25 cellular contexts compared by ENCODE assay signal in the genomic region with DNA sequence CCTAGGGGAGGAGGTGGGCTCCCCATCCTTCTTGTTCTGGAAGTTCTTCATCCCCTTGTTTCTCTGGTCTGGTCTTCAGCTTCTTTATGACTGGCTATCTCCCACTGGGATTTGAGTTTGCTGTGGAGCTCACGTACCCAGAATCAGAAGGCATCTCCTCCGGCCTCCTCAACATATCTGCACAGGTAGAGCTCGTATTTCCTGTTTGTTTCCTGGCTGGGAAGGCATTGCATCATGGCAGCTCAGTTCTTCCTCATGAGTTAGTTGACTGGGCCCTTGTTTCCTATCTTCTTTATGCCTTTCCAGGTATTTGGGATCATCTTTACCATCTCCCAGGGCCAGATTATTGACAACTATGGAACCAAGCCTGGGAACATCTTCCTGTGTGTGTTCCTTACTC.
"Had no signal": no experiment of that assay in that cellular context is flagged by ENCODE, and none has a peak within 500 bp of the region (broad histone marks: within the 10 kb centered on the region; RNA-seq: fewer than 3 reads in every experiment).

No MANE protein-coding gene starts in this region.

- H3K36me3 Mint-ChIP-seq: natural killer cell had no signal

- H3K27ac Mint-ChIP-seq: memory B cell; natural killer cell; stimulated activated effector memory CD8-positive, alpha-beta T cell treated with anti-CD3 and anti-CD28 coated beads, Interleukin-12 subunit alpha, Interleukin-12 subunit beta, amount 100 ng/mL, for 72 hours had no signal

- FAIRE-seq: keratinocyte had no signal

- H3K4me1 Mint-ChIP-seq: memory B cell; natural killer cell; stimulated activated effector memory CD8-positive, alpha-beta T cell treated with anti-CD3 and anti-CD28 coated beads, Interleukin-12 subunit alpha, Interleukin-12 subunit beta, amount 100 ng/mL, for 72 hours had no signal

- H3K27me3 ChIP-seq: colonic mucosa, gastrocnemius medialis, ovary, sigmoid colon, thyroid gland, upper lobe of right lung, uterus had no signal

- H3K27me3 Mint-ChIP-seq: memory B cell had no signal

- ATAC-seq: gastrocnemius medialis; left ventricle myocardium superior; natural killer cell; psoas muscle; right cardiac atrium; stimulated activated effector memory CD8-positive, alpha-beta T cell treated with anti-CD3 and anti-CD28 coated beads, Interleukin-12 subunit alpha, Interleukin-12 subunit beta, amount 100 ng/mL, for 72 hours; upper lobe of right lung had no signal

- H3K4me3 Mint-ChIP-seq: memory B cell; natural killer cell; stimulated activated effector memory CD8-positive, alpha-beta T cell treated with anti-CD3 and anti-CD28 coated beads, Interleukin-12 subunit alpha, Interleukin-12 subunit beta, amount 100 ng/mL, for 72 hours had no signal

- H3K9me3 Mint-ChIP-seq: memory B cell; natural killer cell; stimulated activated effector memory CD8-positive, alpha-beta T cell treated with anti-CD3 and anti-CD28 coated beads, Interleukin-12 subunit alpha, Interleukin-12 subunit beta, amount 100 ng/mL, for 72 hours had no signal

- DNase-seq: colonic mucosa; dermis blood vessel endothelial cell; effector memory CD4-positive, alpha-beta T cell; foreskin fibroblast; gastrocnemius medialis; head of caudate nucleus; left ventricle myocardium superior; natural killer cell; occipital lobe; ovary; posterior cingulate gyrus; psoas muscle; right cardiac atrium; sigmoid colon; stimulated activated CD4-positive, alpha-beta T cell treated with anti-CD3 and anti-CD28 coated beads, Interleukin-2, amount 100 ng/mL, for 24 hours; stimulated activated CD4-positive, alpha-beta T cell treated with anti-CD3 and anti-CD28 coated beads, Interleukin-4, amount 100 ng/mL, for 24 hours; stimulated activated naive CD4-positive, alpha-beta T cell treated with Interleukin-2 at 50 U/mL for 16 hours; stomach; thyroid gland; upper lobe of right lung; uterus had no signal

- H3K4me3 ChIP-seq: colonic mucosa, gastrocnemius medialis, lung, ovary, psoas muscle, sigmoid colon, stomach, thyroid gland, upper lobe of right lung, uterus had no signal

- H3K36me3 ChIP-seq: colonic mucosa, gastrocnemius medialis, ovary, sigmoid colon, thyroid gland, upper lobe of right lung, uterus had no signal
